In genomic region chr1:230145505-230145899, GRCh38 we compare ENCODE assay signal across 13 cellular contexts.
A peak's percentile ranks its signal among the peaks of the same experiment; 100 is the strongest.
DNase-seq lines count a peak whose midpoint lies in the region; ATAC-seq and TF ChIP-seq lines count a peak whose summit lies in the region.
"Had no signal": no experiment of that assay in that cellular context is flagged by ENCODE, and none has a peak within 500 bp of the region (broad histone marks: within the 10 kb centered on the region; RNA-seq: fewer than 3 reads in every experiment).

No MANE protein-coding gene starts in this region.

- peaks cover 78% of the 10 kb centered on the region for H3K4me1 Mint-ChIP-seq in CD8-positive, alpha-beta T cell (ENCODE audit: low read depth)
- peaks cover 61 to 73% of the 10 kb centered on the region in 2 donors for H3K4me1 Mint-ChIP-seq in natural killer cell
- H3K4me1 Mint-ChIP-seq in activated CD4-positive, alpha-beta memory T cell treated with anti-CD3 and anti-CD28 coated beads for 36 hours (ENCODE audit: low read depth): peaks cover 32% of the 10 kb centered on the region

- CTCF ChIA-PET in CD8-positive, alpha-beta T cell (lab: Charles Lee): interaction anchor here (1.2 kb wide), 1 partner anchor 44 kb away, joined by 3 read pairs; no protein-coding TSS in a partner anchor
- CTCF ChIA-PET in activated CD4-positive, alpha-beta memory T cell treated with anti-CD3 and anti-CD28 coated beads for 36 hours (lab: Charles Lee): no interaction called here

- peaks cover 4% of the 10 kb centered on the region for H3K36me3 Mint-ChIP-seq in CD8-positive, alpha-beta T cell
- no peaks in the 10 kb centered on the region for H3K36me3 Mint-ChIP-seq in natural killer cell
- no peaks in the 10 kb centered on the region for H3K36me3 Mint-ChIP-seq in activated CD4-positive, alpha-beta memory T cell treated with anti-CD3 and anti-CD28 coated beads for 36 hours
- H3K36me3 Mint-ChIP-seq: activated naive CD8-positive, alpha-beta T cell treated with anti-CD3 and anti-CD28 coated beads, Interleukin-2, amount 10 ng/mL, durations not matched to agents 7 days and 5 days had no signal

- no peak overlapping the region for H3K27ac Mint-ChIP-seq in CD8-positive, alpha-beta T cell
- H3K27ac Mint-ChIP-seq in natural killer cell: peak overlapping the region; percentile 89 to 90
- no peak overlapping the region for H3K27ac Mint-ChIP-seq in activated CD4-positive, alpha-beta memory T cell treated with anti-CD3 and anti-CD28 coated beads for 36 hours
- H3K27ac Mint-ChIP-seq: activated naive CD8-positive, alpha-beta T cell treated with anti-CD3 and anti-CD28 coated beads, Interleukin-2, amount 10 ng/mL, durations not matched to agents 7 days and 5 days; T-helper 1 cell treated with Interleukin-12 subunit alpha and Interleukin-12 subunit beta and Interleukin-4 antibody, amounts not matched to agents 30 μg/mL and 1 μg/mL, for 36 hours had no signal

- DNase-seq in CD8-positive, alpha-beta T cell: peak in 2 of 7 experiments; percentile 30 to 36
- DNase-seq in HL-60 (ENCODE audit: low read depth in 1 of 2, low spot score in 1 of 2) (no peak), SJCRH30 (peak; percentile 50 to 68), natural killer cell (no peak), retina (no peak)
- no peak for DNase-seq in activated CD4-positive, alpha-beta memory T cell treated with anti-CD3 and anti-CD28 coated beads for 36 hours
- DNase-seq: activated naive CD8-positive, alpha-beta T cell treated with anti-CD3 and anti-CD28 coated beads, Interleukin-2, amount 10 ng/mL, durations not matched to agents 7 days and 5 days; left cardiac atrium; occipital lobe; stimulated activated naive CD4-positive, alpha-beta T cell had no signal

- no peak overlapping the region for H3K4me3 ChIP-seq in CD8-positive, alpha-beta T cell (ENCODE audit: low read depth, low read length)
- H3K4me3 ChIP-seq in HL-60 (replicated peaks; ENCODE audit: insufficient read depth, low read length): no peak overlapping the region
- H3K4me3 ChIP-seq in SJCRH30: no peak overlapping the region

- no peaks in the 10 kb centered on the region for H3K9me3 Mint-ChIP-seq in CD8-positive, alpha-beta T cell
- H3K9me3 Mint-ChIP-seq in natural killer cell: no peaks in the 10 kb centered on the region
- H3K9me3 Mint-ChIP-seq in activated CD4-positive, alpha-beta memory T cell treated with anti-CD3 and anti-CD28 coated beads for 36 hours: no peaks in the 10 kb centered on the region
- H3K9me3 Mint-ChIP-seq: activated naive CD8-positive, alpha-beta T cell treated with anti-CD3 and anti-CD28 coated beads, Interleukin-2, amount 10 ng/mL, durations not matched to agents 7 days and 5 days; T-helper 1 cell treated with Interleukin-12 subunit alpha and Interleukin-12 subunit beta and Interleukin-4 antibody, amounts not matched to agents 30 μg/mL and 1 μg/mL, for 36 hours had no signal

- no peak overlapping the region for H3K4me3 Mint-ChIP-seq in CD8-positive, alpha-beta T cell
- H3K4me3 Mint-ChIP-seq in natural killer cell: peak overlapping the region; percentile 84
- H3K4me3 Mint-ChIP-seq in activated CD4-positive, alpha-beta memory T cell treated with anti-CD3 and anti-CD28 coated beads for 36 hours: no peak overlapping the region
- H3K4me3 Mint-ChIP-seq: activated naive CD8-positive, alpha-beta T cell treated with anti-CD3 and anti-CD28 coated beads, Interleukin-2, amount 10 ng/mL, durations not matched to agents 7 days and 5 days; T-helper 1 cell treated with Interleukin-12 subunit alpha and Interleukin-12 subunit beta and Interleukin-4 antibody, amounts not matched to agents 30 μg/mL and 1 μg/mL, for 36 hours had no signal

- intact Hi-C loops in CD8-positive, alpha-beta T cell (cut with DNase I, micrococcal nuclease): no loop called here
- intact Hi-C loops in natural killer cell (cut with micrococcal nuclease): no loop called here
- intact Hi-C loops in activated CD4-positive, alpha-beta memory T cell treated with anti-CD3 and anti-CD28 coated beads for 36 hours (cut with micrococcal nuclease): no loop called here

- peaks cover 7% of the 10 kb centered on the region for H3K4me1 ChIP-seq in CD8-positive, alpha-beta T cell (ENCODE audit: insufficient read depth, low read length)
- peaks cover 31% of the 10 kb centered on the region for H3K4me1 ChIP-seq in SJCRH30

- ATAC-seq in CD8-positive, alpha-beta T cell: peak; percentile 46
- peak in 1 of 3 donors; percentile 47 for ATAC-seq in natural killer cell
- no peak for ATAC-seq in HG03432 (IDR thresholded peaks at IDR 0.05; ENCODE audit: unreplicated experiment)
- no peak for ATAC-seq in GM21515 (IDR thresholded peaks at IDR 0.05; ENCODE audit: unreplicated experiment)

- H3K27me3 ChIP-seq in CD8-positive, alpha-beta T cell (ENCODE audit: insufficient read depth, low read length): no peaks in the 10 kb centered on the region
- H3K27me3 ChIP-seq in HL-60 (ENCODE audit: insufficient read depth, poor library complexity, severe bottlenecking): no peaks in the 10 kb centered on the region
- no peaks in the 10 kb centered on the region for H3K27me3 ChIP-seq in SJCRH30

- no peak for TF ChIP-seq CTCF in CD8-positive, alpha-beta T cell (IDR thresholded peaks at IDR 0.05)
- TF ChIP-seq CTCF in HL-60 (IDR thresholded peaks at IDR 0.05; ENCODE audit: insufficient read depth, low read length): no peak
- TF ChIP-seq CTCF in natural killer cell (IDR thresholded peaks at IDR 0.05): no peak

- no peaks in the 10 kb centered on the region for H3K27me3 Mint-ChIP-seq in CD8-positive, alpha-beta T cell (ENCODE audit: low read depth)
- H3K27me3 Mint-ChIP-seq in natural killer cell (ENCODE audit: low read depth in 2 of 2): no peaks in the 10 kb centered on the region
- no peaks in the 10 kb centered on the region for H3K27me3 Mint-ChIP-seq in activated CD4-positive, alpha-beta memory T cell treated with anti-CD3 and anti-CD28 coated beads for 36 hours
- H3K27me3 Mint-ChIP-seq: activated naive CD8-positive, alpha-beta T cell treated with anti-CD3 and anti-CD28 coated beads, Interleukin-2, amount 10 ng/mL, durations not matched to agents 7 days and 5 days had no signal

- no peaks in the 10 kb centered on the region for H3K36me3 ChIP-seq in CD8-positive, alpha-beta T cell (ENCODE audit: insufficient read depth, low read length)
- H3K36me3 ChIP-seq in SJCRH30: peaks cover 2% of the 10 kb centered on the region; the same call in 1 of the 2 replicates

- POLR2A ChIA-PET in CD8-positive, alpha-beta T cell (lab: Charles Lee): no interaction called here
- POLR2A ChIA-PET in activated CD4-positive, alpha-beta memory T cell treated with anti-CD3 and anti-CD28 coated beads for 36 hours (lab: Charles Lee): no interaction called here

- H3K27ac ChIP-seq in CD8-positive, alpha-beta T cell (ENCODE audit: low read depth, low read length): no peak overlapping the region
- H3K27ac ChIP-seq in HL-60 (replicated peaks) (peak overlapping the region; percentile 46), SJCRH30 (no peak overlapping the region)

- H3K9me3 ChIP-seq in CD8-positive, alpha-beta T cell (ENCODE audit: low read length): no peaks in the 10 kb centered on the region
- no peaks in the 10 kb centered on the region for H3K9me3 ChIP-seq in SJCRH30 (replicated peaks)

Comparison
In these comparisons a context has a peak if more than half of its experiments do, and no peak if none do; other contexts are left out.
1. DNase-seq: peak in SJCRH30 (2 of 2); none in HL-60 (0 of 2), natural killer cell (single experiment), retina (single experiment) and activated CD4-positive, alpha-beta memory T cell treated with anti-CD3 and anti-CD28 coated beads for 36 hours (single experiment).
2. H3K27ac Mint-ChIP-seq: peak in natural killer cell (2 of 2); none in CD8-positive, alpha-beta T cell (single experiment) and activated CD4-positive, alpha-beta memory T cell treated with anti-CD3 and anti-CD28 coated beads for 36 hours (single experiment).